Comparison of ENCODE assay signal across 2 cellular contexts in genomic region chr7:104980969-104981670, GRCh38.
A peak's percentile ranks its signal among the peaks of the same experiment; 100 is the strongest.
TF ChIP-seq lines count a peak whose summit lies in the region.

No MANE protein-coding gene starts in this region.

TF ChIP-seq in HEK293, 187 proteins besides CTCF, POLR2A, EP300 and RAD21 (continued from another document):
- TF ChIP-seq, protein P1, sequence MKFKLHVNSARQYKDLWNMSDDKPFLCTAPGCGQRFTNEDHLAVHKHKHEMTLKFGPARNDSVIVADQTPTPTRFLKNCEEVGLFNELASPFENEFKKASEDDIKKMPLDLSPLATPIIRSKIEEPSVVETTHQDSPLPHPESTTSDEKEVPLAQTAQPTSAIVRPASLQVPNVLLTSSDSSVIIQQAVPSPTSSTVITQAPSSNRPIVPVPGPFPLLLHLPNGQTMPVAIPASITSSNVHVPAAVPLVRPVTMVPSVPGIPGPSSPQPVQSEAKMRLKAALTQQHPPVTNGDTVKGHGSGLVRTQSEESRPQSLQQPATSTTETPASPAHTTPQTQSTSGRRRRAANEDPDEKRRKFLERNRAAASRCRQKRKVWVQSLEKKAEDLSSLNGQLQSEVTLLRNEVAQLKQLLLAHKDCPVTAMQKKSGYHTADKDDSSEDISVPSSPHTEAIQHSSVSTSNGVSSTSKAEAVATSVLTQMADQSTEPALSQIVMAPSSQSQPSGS (tag by site-specific recombination; IDR thresholded peaks at IDR 0.05; ENCODE audit: low read depth): no peak
- no peak for TF ChIP-seq HOXC10 (CRISPR knock-in tag; IDR thresholded peaks at IDR 0.05)
- TF ChIP-seq ZNF707 (tag by site-specific recombination; IDR thresholded peaks at IDR 0.05): no peak
- peak; percentile 98 for TF ChIP-seq ZNF664 (tag by site-specific recombination; IDR thresholded peaks at IDR 0.05)
- peak; percentile 74 for TF ChIP-seq ZNF660 (tag by site-specific recombination; IDR thresholded peaks at IDR 0.05)
- TF ChIP-seq OSR2 (tag by site-specific recombination; IDR thresholded peaks at IDR 0.05): peak; percentile 38; the same call in 1 of the 2 replicates
- peak; percentile 38; the same call in 1 of the 2 replicates for TF ChIP-seq KLF10 (tag by site-specific recombination; IDR thresholded peaks at IDR 0.05)
- TF ChIP-seq ZNF18 (tag by site-specific recombination; IDR thresholded peaks at IDR 0.05): peak; percentile 76
- 0 out of 2 replicates have a peak, but pooled peaks have one; percentile 26 for TF ChIP-seq FEZF1 (tag by site-specific recombination; IDR thresholded peaks at IDR 0.05)
- peak; percentile 59; the same call in 1 of the 2 replicates for TF ChIP-seq WT1 (tag by site-specific recombination; IDR thresholded peaks at IDR 0.05)
- no peak for TF ChIP-seq GLIS1 (tag by site-specific recombination; IDR thresholded peaks at IDR 0.05)
- peak; percentile 51 for TF ChIP-seq SP7 (tag by site-specific recombination; IDR thresholded peaks at IDR 0.05)
- 0 out of 2 replicates have a peak, but pooled peaks have one; percentile 33 for TF ChIP-seq ZNF324 (tag by site-specific recombination; IDR thresholded peaks at IDR 0.05)
- peak; percentile 79; the same call in 1 of the 2 replicates for TF ChIP-seq ZNF501 (tag by site-specific recombination; IDR thresholded peaks at IDR 0.05)
- no peak for TF ChIP-seq ZNF302 (tag by site-specific recombination; IDR thresholded peaks at IDR 0.05; ENCODE audit: low read depth)
- peak; percentile 66; the same call in 1 of the 2 replicates for TF ChIP-seq ZNF561 (tag by site-specific recombination; IDR thresholded peaks at IDR 0.05; ENCODE audit: borderline replicate concordance)
- TF ChIP-seq ZNF138 (tag by site-specific recombination; IDR thresholded peaks at IDR 0.05; ENCODE audit: borderline replicate concordance): no peak
- no peak for TF ChIP-seq ZNF571 (tag by site-specific recombination; IDR thresholded peaks at IDR 0.05)
- TF ChIP-seq, protein P2, sequence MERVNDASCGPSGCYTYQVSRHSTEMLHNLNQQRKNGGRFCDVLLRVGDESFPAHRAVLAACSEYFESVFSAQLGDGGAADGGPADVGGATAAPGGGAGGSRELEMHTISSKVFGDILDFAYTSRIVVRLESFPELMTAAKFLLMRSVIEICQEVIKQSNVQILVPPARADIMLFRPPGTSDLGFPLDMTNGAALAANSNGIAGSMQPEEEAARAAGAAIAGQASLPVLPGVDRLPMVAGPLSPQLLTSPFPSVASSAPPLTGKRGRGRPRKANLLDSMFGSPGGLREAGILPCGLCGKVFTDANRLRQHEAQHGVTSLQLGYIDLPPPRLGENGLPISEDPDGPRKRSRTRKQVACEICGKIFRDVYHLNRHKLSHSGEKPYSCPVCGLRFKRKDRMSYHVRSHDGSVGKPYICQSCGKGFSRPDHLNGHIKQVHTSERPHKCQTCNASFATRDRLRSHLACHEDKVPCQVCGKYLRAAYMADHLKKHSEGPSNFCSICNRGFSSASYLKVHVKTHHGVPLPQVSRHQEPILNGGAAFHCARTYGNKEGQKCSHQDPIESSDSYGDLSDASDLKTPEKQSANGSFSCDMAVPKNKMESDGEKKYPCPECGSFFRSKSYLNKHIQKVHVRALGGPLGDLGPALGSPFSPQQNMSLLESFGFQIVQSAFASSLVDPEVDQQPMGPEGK (tag by site-specific recombination; IDR thresholded peaks at IDR 0.05): peak; percentile 51; the same call in 1 of the 2 replicates

TF ChIP-seq in HepG2, 621 proteins besides CTCF, POLR2A, EP300 and RAD21 (continued from another document):
- TF ChIP-seq ZNF597 (CRISPR knock-in tag; IDR thresholded peaks at IDR 0.05) (no peak), ERF (CRISPR knock-in tag; IDR thresholded peaks at IDR 0.05) (0 out of 2 replicates have a peak, but pooled peaks have one; percentile 29), TGIF2 (CRISPR knock-in tag; IDR thresholded peaks at IDR 0.05) (no peak), NFE2 (CRISPR knock-in tag; IDR thresholded peaks at IDR 0.05) (no peak), KDM3A (CRISPR knock-in tag; IDR thresholded peaks at IDR 0.05; ENCODE audit: low read depth) (no peak), ZNF781 (CRISPR knock-in tag; IDR thresholded peaks at IDR 0.05; ENCODE audit: borderline replicate concordance, not compliant biosample characterization) (no peak), ARID3A (IDR thresholded peaks at IDR 0.05; ENCODE audit: low read depth, low read length) (peak; percentile 62), MTF2 (CRISPR knock-in tag; IDR thresholded peaks at IDR 0.05; ENCODE audit: borderline replicate concordance) (no peak), RBM22 (optimal IDR thresholded peaks at IDR 0.05; ENCODE audit: low read length) (peak; percentile 62), ZNF205 (CRISPR knock-in tag; IDR thresholded peaks at IDR 0.05) (no peak), IKZF4 (CRISPR knock-in tag; IDR thresholded peaks at IDR 0.05; ENCODE audit: borderline replicate concordance, low read depth, not compliant biosample characterization) (no peak), HNRNPUL1 (IDR thresholded peaks at IDR 0.05; ENCODE audit: low read depth, low read length) (no peak), STAG1 (CRISPR knock-in tag; IDR thresholded peaks at IDR 0.05) (peak; percentile 78)
- TF ChIP-seq, protein P3, sequence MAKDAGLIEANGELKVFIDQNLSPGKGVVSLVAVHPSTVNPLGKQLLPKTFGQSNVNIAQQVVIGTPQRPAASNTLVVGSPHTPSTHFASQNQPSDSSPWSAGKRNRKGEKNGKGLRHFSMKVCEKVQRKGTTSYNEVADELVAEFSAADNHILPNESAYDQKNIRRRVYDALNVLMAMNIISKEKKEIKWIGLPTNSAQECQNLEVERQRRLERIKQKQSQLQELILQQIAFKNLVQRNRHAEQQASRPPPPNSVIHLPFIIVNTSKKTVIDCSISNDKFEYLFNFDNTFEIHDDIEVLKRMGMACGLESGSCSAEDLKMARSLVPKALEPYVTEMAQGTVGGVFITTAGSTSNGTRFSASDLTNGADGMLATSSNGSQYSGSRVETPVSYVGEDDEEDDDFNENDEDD (CRISPR knock-in tag; IDR thresholded peaks at IDR 0.05; ENCODE audit: borderline replicate concordance): no peak
